Comparison of ENCODE assay signal across 8 cellular contexts in genomic region chr17:82497483-82498405, GRCh38. TPM values are rescaled to one million over a fixed set of nuclear protein-coding genes. Genes with fewer than 3 reads are reported as not detected.
A peak's percentile ranks its signal among the peaks of the same experiment; 100 is the strongest.
DNase-seq lines count a peak whose midpoint lies in the region; ATAC-seq, FAIRE-seq and TF ChIP-seq lines count a peak whose summit lies in the region.

No MANE protein-coding gene starts in this region.

- no peak for TF ChIP-seq CTCF in D721Med (IDR thresholded peaks at IDR 0.05; ENCODE audit: insufficient read depth, missing control alignments)
- TF ChIP-seq CTCF in fibroblast of the aortic adventitia (IDR thresholded peaks at IDR 0.05; ENCODE audit: insufficient read depth, low read length), result no peak

- peak overlapping the region; percentile 52 for H3K4me3 ChIP-seq in H7 (ENCODE audit: insufficient read depth, low read depth, low read length)
- H3K4me3 ChIP-seq in fibroblast of the aortic adventitia (ENCODE audit: low read depth, low read length), result peak overlapping the region; percentile 62

- peaks cover 16% of the 10 kb centered on the region; the same call in 1 of the 2 replicates for H3K27me3 ChIP-seq in H7 (ENCODE audit: control insufficient read depth, insufficient read depth, low read length)

- peak overlapping the region; percentile 83 for H3K4me3 Mint-ChIP-seq in activated T-helper 17 cell treated with anti-CD3 and anti-CD28 coated beads, Interleukin-2, amount 50 U/mL, for 72 hours

- ATAC-seq in activated T-helper 17 cell treated with anti-CD3 and anti-CD28 coated beads, Interleukin-2, amount 50 U/mL, for 72 hours (replicated peaks), result peak; percentile 42

- peaks cover 10% of the 10 kb centered on the region for H3K4me1 Mint-ChIP-seq in activated T-helper 17 cell treated with anti-CD3 and anti-CD28 coated beads, Interleukin-2, amount 50 U/mL, for 72 hours

- H3K36me3 Mint-ChIP-seq in activated T-helper 17 cell treated with anti-CD3 and anti-CD28 coated beads, Interleukin-2, amount 50 U/mL, for 72 hours (ENCODE audit: low read depth), result peaks cover 8% of the 10 kb centered on the region

- H3K27ac Mint-ChIP-seq in activated T-helper 17 cell treated with anti-CD3 and anti-CD28 coated beads, Interleukin-2, amount 50 U/mL, for 72 hours, result peak overlapping the region; percentile 83

- H3K36me3 ChIP-seq in H7 (replicated peaks; ENCODE audit: control insufficient read depth, insufficient read depth, low read length), result no peaks in the 10 kb centered on the region

- peak; percentile 15 for DNase-seq in D721Med (ENCODE audit: insufficient read length, low spot score)
- DNase-seq in H7, result peak; percentile 85
- DNase-seq in NCI-H69 (lab: John Stamatoyannopoulos, UW), result peak; percentile 92
- peak; percentile 31 for DNase-seq in fibroblast of the aortic adventitia (ENCODE audit: low read depth)
- peak; percentile 80 for DNase-seq in non-pigmented ciliary epithelial cell (ENCODE audit: low read depth)
- DNase-seq in SKM-1 (lab: John Stamatoyannopoulos, UW; ENCODE audit: unreplicated experiment), result no peak
- no peak for DNase-seq in epidermal melanocyte (ENCODE audit: insufficient read length, low spot score)

- no peaks in the 10 kb centered on the region for H3K27me3 Mint-ChIP-seq in activated T-helper 17 cell treated with anti-CD3 and anti-CD28 coated beads, Interleukin-2, amount 50 U/mL, for 72 hours

- H3K9me3 Mint-ChIP-seq in activated T-helper 17 cell treated with anti-CD3 and anti-CD28 coated beads, Interleukin-2, amount 50 U/mL, for 72 hours, result no peaks in the 10 kb centered on the region

- no peak for FAIRE-seq in D721Med (lab: Jason Lieb, UNC)

RNA-seq across cellular contexts. Expression of gene FOXK2, which starts 21.8 kb away (rescaled TPM):
- 54.1 and 67.4 TPM in 2 replicates for total RNA-seq in H7 (2014; rRNA removed; shearing (Covaris generic))
- total RNA-seq in activated T-helper 17 cell treated with anti-CD3 and anti-CD28 coated beads, Interleukin-2, amount 50 U/mL, for 72 hours, result 10 to 100 TPM; 38.2 to 59.4 TPM
- total RNA-seq in fibroblast of the aortic adventitia (ENCODE audit: low replicate concordance), result 7.3 and 28.2 TPM in 2 replicates

RNA-seq across cellular contexts. Expression of gene NARF, which starts 39.2 kb away (rescaled TPM):
- total RNA-seq in H7 (2014; rRNA removed; shearing (Covaris generic)), result 42.2 and 49.9 TPM in 2 replicates
- 100 to 1,000 TPM; 164 to 194 TPM for total RNA-seq in activated T-helper 17 cell treated with anti-CD3 and anti-CD28 coated beads, Interleukin-2, amount 50 U/mL, for 72 hours
- total RNA-seq in fibroblast of the aortic adventitia (ENCODE audit: low replicate concordance), result 27.9 and 35.0 TPM in 2 replicates

RNA-seq across cellular contexts. Expression of gene CYBC1, which starts 47.2 kb away (rescaled TPM):
- total RNA-seq in H7 (2014; rRNA removed; shearing (Covaris generic)), result 62.8 and 76.1 TPM in 2 replicates
- total RNA-seq in activated T-helper 17 cell treated with anti-CD3 and anti-CD28 coated beads, Interleukin-2, amount 50 U/mL, for 72 hours, result 100 to 1,000 TPM; 297 to 323 TPM
- 46.4 and 119 TPM in 2 replicates for total RNA-seq in fibroblast of the aortic adventitia (ENCODE audit: low replicate concordance)

Comparison
In these comparisons a context has a peak if more than half of its experiments do, and no peak if none do; other contexts are left out.
1. DNase-seq: peak in D721Med (single experiment), H7 (single experiment), NCI-H69 (single experiment), fibroblast of the aortic adventitia (single experiment) and non-pigmented ciliary epithelial cell (single experiment); none in SKM-1 (single experiment) and epidermal melanocyte (single experiment).